1 cellular context compared by ENCODE assay signal in the genomic region with DNA sequence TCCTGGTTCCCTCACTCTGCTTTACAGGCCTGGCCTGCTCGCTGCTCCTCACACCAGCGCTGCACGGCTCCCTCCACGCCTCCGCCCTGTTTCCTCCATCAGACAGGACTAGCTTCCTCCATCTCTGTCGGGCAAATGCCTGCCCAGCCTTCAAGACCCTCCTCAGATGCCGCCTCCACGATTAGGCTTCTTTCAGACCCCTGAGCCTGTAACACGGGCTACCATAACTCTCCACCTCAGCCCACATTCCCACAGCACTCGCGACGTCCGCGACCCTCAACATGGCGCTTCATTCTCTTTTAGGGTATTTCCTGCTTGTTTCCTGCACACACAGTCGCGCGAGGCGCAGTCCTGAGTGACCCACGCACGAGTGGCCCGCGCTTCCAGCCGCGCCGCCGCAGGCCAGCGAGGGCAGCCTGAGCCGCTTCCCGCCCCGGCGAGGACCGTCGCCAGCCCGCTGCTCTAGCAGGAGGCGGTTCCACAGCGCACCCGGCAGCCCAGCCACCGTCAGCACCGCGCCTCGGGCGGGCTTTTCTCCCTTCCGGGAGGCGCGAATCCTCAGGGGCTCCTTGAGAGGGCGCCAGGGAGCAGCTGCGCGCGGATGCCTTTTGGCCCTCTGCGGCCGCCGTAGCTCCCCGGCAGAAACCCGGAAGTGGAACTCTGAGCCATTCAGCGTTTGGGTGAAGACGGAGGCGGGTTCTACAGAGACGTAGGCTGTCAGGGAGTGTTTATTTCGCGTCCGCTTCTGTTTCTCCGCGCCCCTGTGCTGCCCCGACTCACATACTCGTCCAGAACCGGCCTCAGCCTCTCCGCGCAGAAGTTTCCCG.
TF ChIP-seq lines count a peak whose summit lies in the region.

Gene FRG1 (plus strand): TSS at position 695 of the 827 bp plus-strand sequence. CDS start 138 bp downstream, outside the sequence.

TF ChIP-seq in SK-N-SH, 30 proteins besides CTCF, POLR2A, EP300 and RAD21 (continued from another document):
- TF ChIP-seq, protein P1, sequence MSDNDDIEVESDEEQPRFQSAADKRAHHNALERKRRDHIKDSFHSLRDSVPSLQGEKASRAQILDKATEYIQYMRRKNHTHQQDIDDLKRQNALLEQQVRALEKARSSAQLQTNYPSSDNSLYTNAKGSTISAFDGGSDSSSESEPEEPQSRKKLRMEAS (IDR thresholded peaks at IDR 0.05; ENCODE audit: low read depth), result peak; percentile 81; the same call in 1 of the 2 replicates
- peak; percentile 99 for TF ChIP-seq ELF1 (IDR thresholded peaks at IDR 0.05)
